ENCODE assay signal across 2 cellular contexts in genomic region chr13:52160053-52160452, GRCh38.
A peak's percentile ranks its signal among the peaks of the same experiment; 100 is the strongest.
TF ChIP-seq lines count a peak whose summit lies in the region.

No MANE protein-coding gene starts in this region.

TF ChIP-seq in HepG2, 621 proteins besides CTCF, POLR2A, EP300 and RAD21:
- TF ChIP-seq GZF1 (CRISPR knock-in tag; IDR thresholded peaks at IDR 0.05) (peak; percentile 4; the same call in 1 of the 2 replicates), ZNF724P (CRISPR knock-in tag; IDR thresholded peaks at IDR 0.05; ENCODE audit: borderline replicate concordance) (no peak), NKX3-1 (CRISPR knock-in tag; IDR thresholded peaks at IDR 0.05) (no peak), ZNF121 (CRISPR knock-in tag; IDR thresholded peaks at IDR 0.05) (peak; percentile 93), REXO4 (CRISPR knock-in tag; IDR thresholded peaks at IDR 0.05; ENCODE audit: borderline replicate concordance) (no peak)

TF ChIP-seq in K562, 482 proteins besides CTCF, POLR2A, EP300 and RAD21:
- TF ChIP-seq ZNF717 (CRISPR knock-in tag; IDR thresholded peaks at IDR 0.05) (no peak), KLF10 (CRISPR knock-in tag; IDR thresholded peaks at IDR 0.05) (no peak), TSHZ1 (CRISPR knock-in tag; IDR thresholded peaks at IDR 0.05) (no peak), KDM1A (IDR thresholded peaks at IDR 0.05) (no peak), ZNF583 (CRISPR knock-in tag; IDR thresholded peaks at IDR 0.05) (no peak), IRF9 (tag; IDR thresholded peaks at IDR 0.05) (no peak), MAX (CRISPR knock-in tag; IDR thresholded peaks at IDR 0.05) (no peak), GTF2E2 (tag; IDR thresholded peaks at IDR 0.05) (no peak), RBFOX2 (IDR thresholded peaks at IDR 0.05; ENCODE audit: low read depth, low read length) (no peak), ZBTB7A (IDR thresholded peaks at IDR 0.05; ENCODE audit: borderline replicate concordance, control insufficient read depth, low read depth, low read length) (no peak), MEF2D (tag; conservative IDR thresholded peaks at IDR 0.05; ENCODE audit: low read depth) (no peak), ZNF707 (CRISPR knock-in tag; conservative IDR thresholded peaks at IDR 0.05) (no peak), ZNF263 (CRISPR knock-in tag; IDR thresholded peaks at IDR 0.05; ENCODE audit: borderline replicate concordance) (no peak), PRPF4 (IDR thresholded peaks at IDR 0.05; ENCODE audit: insufficient read depth, low read depth, low read length, poor library complexity, severe bottlenecking) (no peak), ZNF140 (CRISPR knock-in tag; IDR thresholded peaks at IDR 0.05) (no peak)
TF ChIP-seq in K562: peak in this region for 0.
